ENCODE assay signal across 8 cellular contexts in genomic region chr1:15616704-15617172, GRCh38. TPM values are rescaled to one million over a fixed set of nuclear protein-coding genes. Genes with fewer than 3 reads are reported as not detected.
DNase-seq lines count a peak whose midpoint lies in the region; ATAC-seq and TF ChIP-seq lines count a peak whose summit lies in the region.

No MANE protein-coding gene starts in this region.

- peaks cover 42% of the 10 kb centered on the region for H3K4me1 Mint-ChIP-seq in activated CD4-positive, alpha-beta T cell treated with anti-CD3 and anti-CD28 coated beads for 36 hours
- H3K4me1 Mint-ChIP-seq in activated naive CD8-positive, alpha-beta T cell (ENCODE audit: low read depth) = peaks cover 40% of the 10 kb centered on the region

- peaks cover 4% of the 10 kb centered on the region for H3K36me3 ChIP-seq in iPS-15b (ENCODE audit: control insufficient read depth, insufficient read depth, low read length)
- H3K36me3 ChIP-seq in smooth muscle cell (ENCODE audit: low read depth) = no peaks in the 10 kb centered on the region

- peak overlapping the region; percentile 70 for H3K27ac ChIP-seq in smooth muscle cell (ENCODE audit: low read depth)

- H3K27me3 ChIP-seq in iPS-15b (ENCODE audit: control insufficient read depth, insufficient read depth, low read length) (no peaks in the 10 kb centered on the region), smooth muscle cell (ENCODE audit: low read depth) (no peaks in the 10 kb centered on the region)

- H3K4me2 ChIP-seq in smooth muscle cell = peak overlapping the region; percentile 85

- TF ChIP-seq CTCF in smooth muscle cell (IDR thresholded peaks at IDR 0.05; ENCODE audit: borderline replicate concordance, insufficient read depth, poor library complexity, severe bottlenecking) = no peak

- H4K20me1 ChIP-seq in smooth muscle cell (ENCODE audit: low read depth) = peaks cover 13% of the 10 kb centered on the region

- intact Hi-C loops in activated CD4-positive, alpha-beta T cell treated with anti-CD3 and anti-CD28 coated beads for 36 hours (cut with DNase I, micrococcal nuclease) = loop anchor here (1.0 to 5.0 kb wide), 22 partner anchors 13 to 1914 kb away; partner anchors contain the start of genes DNAJC16 (in 2 of the 2), PLEKHM2 (in 2 of the 2), SPEN (in 2 of the 2) and CPLANE2 (in 1 of the 2)

- peak; percentile 30 for ATAC-seq in activated CD4-positive, alpha-beta T cell treated with anti-CD3 and anti-CD28 coated beads for 36 hours
- ATAC-seq in HG03432 (IDR thresholded peaks at IDR 0.05; ENCODE audit: unreplicated experiment) = peak; percentile 14
- no peak for ATAC-seq in GM21528 (IDR thresholded peaks at IDR 0.05; ENCODE audit: low FRiP score, unreplicated experiment)

- no peak for DNase-seq in activated CD4-positive, alpha-beta T cell treated with anti-CD3 and anti-CD28 coated beads for 36 hours
- DNase-seq in activated CD4-positive, alpha-beta T cell treated with anti-CD3 and anti-CD28 coated beads, Interleukin-2, amount 50 U/mL, for 4 hours = no peak
- peak; percentile 17 for DNase-seq in smooth muscle cell (lab: John Stamatoyannopoulos, UW; ENCODE audit: unreplicated experiment)
- DNase-seq in NCI-H2171 (lab: John Stamatoyannopoulos, UW) = no peak

- peaks cover 27% of the 10 kb centered on the region for H3K79me2 ChIP-seq in smooth muscle cell (ENCODE audit: low read depth)

- H2AFZ ChIP-seq in smooth muscle cell (ENCODE audit: low read depth) = peak overlapping the region; percentile 70

- H3K4me3 ChIP-seq in iPS-15b (ENCODE audit: low read depth, low read length) (peak overlapping the region; percentile 70), smooth muscle cell (peak overlapping the region; percentile 60)

- H3K27me3 Mint-ChIP-seq in activated CD4-positive, alpha-beta T cell treated with anti-CD3 and anti-CD28 coated beads for 36 hours = no peaks in the 10 kb centered on the region
- H3K27me3 Mint-ChIP-seq in activated naive CD8-positive, alpha-beta T cell = no peaks in the 10 kb centered on the region

- H3K4me3 Mint-ChIP-seq in activated CD4-positive, alpha-beta T cell treated with anti-CD3 and anti-CD28 coated beads for 36 hours = peak overlapping the region; percentile 94
- H3K4me3 Mint-ChIP-seq in activated naive CD8-positive, alpha-beta T cell = peak overlapping the region; percentile 97

- CTCF ChIA-PET in activated CD4-positive, alpha-beta T cell treated with anti-CD3 and anti-CD28 coated beads for 36 hours (lab: Charles Lee) = interaction anchor here (0.6 to 0.7 kb wide), 2 partner anchors 21 to 39 kb away, joined by 4 to 5 read pairs; no protein-coding TSS in a partner anchor

- peaks cover 15% of the 10 kb centered on the region for H3K36me3 Mint-ChIP-seq in activated CD4-positive, alpha-beta T cell treated with anti-CD3 and anti-CD28 coated beads for 36 hours (ENCODE audit: low read depth)
- no peaks in the 10 kb centered on the region for H3K36me3 Mint-ChIP-seq in activated naive CD8-positive, alpha-beta T cell

- no peak overlapping the region for H3K9ac ChIP-seq in iPS-15b (ENCODE audit: low read depth, low read length)
- H3K9ac ChIP-seq in smooth muscle cell (ENCODE audit: low read depth) = peak overlapping the region; percentile 66

- H3K27ac Mint-ChIP-seq in activated CD4-positive, alpha-beta T cell treated with anti-CD3 and anti-CD28 coated beads for 36 hours = peak overlapping the region; percentile 90
- H3K27ac Mint-ChIP-seq in activated naive CD8-positive, alpha-beta T cell = peak overlapping the region; percentile 91

- POLR2A ChIA-PET in activated CD4-positive, alpha-beta T cell treated with anti-CD3 and anti-CD28 coated beads for 36 hours (lab: Charles Lee) = no interaction called here

- peaks cover 5% of the 10 kb centered on the region for H3F3A ChIP-seq in smooth muscle cell (ENCODE audit: low read depth)

- H3K4me1 ChIP-seq in iPS-15b (ENCODE audit: control insufficient read depth, insufficient read depth, low read length) (peaks cover 8% of the 10 kb centered on the region), smooth muscle cell (ENCODE audit: low read depth) (peaks cover 20% of the 10 kb centered on the region)

- WGBS in smooth muscle cell (ENCODE audit: low lambda C conversion rate) = 7% methylated on average over 12 of the region's 12 CpGs

- H3K9me3 ChIP-seq in iPS-15b (ENCODE audit: control insufficient read depth, insufficient read depth, low read length) = no peaks in the 10 kb centered on the region
- no peaks in the 10 kb centered on the region for H3K9me3 ChIP-seq in smooth muscle cell (replicated peaks; ENCODE audit: low read depth)

- H3K9me3 Mint-ChIP-seq in activated CD4-positive, alpha-beta T cell treated with anti-CD3 and anti-CD28 coated beads for 36 hours (ENCODE audit: low read depth) = no peaks in the 10 kb centered on the region
- H3K9me3 Mint-ChIP-seq in activated naive CD8-positive, alpha-beta T cell (ENCODE audit: low read depth) = no peaks in the 10 kb centered on the region

RNA-seq across cellular contexts. Expression of gene DDI2, which starts 0.5 kb away (rescaled TPM):
- 10 to 100 TPM; 30.2 to 34.0 TPM for total RNA-seq in activated CD4-positive, alpha-beta T cell treated with anti-CD3 and anti-CD28 coated beads for 36 hours
- 10.9 and 11.4 TPM in 2 replicates for total RNA-seq in smooth muscle cell
- 1.5 and 3.5 TPM in 2 replicates for polyA plus RNA-seq in smooth muscle cell

RNA-seq across cellular contexts. Expression of gene AGMAT, which starts 31.9 kb away (rescaled TPM):
- 10 to 100 TPM; 18.1 to 24.0 TPM for total RNA-seq in activated CD4-positive, alpha-beta T cell treated with anti-CD3 and anti-CD28 coated beads for 36 hours
- total RNA-seq in smooth muscle cell = 0.04 and 0.36 TPM in 2 replicates
- 0.11 and 0.56 TPM in 2 replicates for polyA plus RNA-seq in smooth muscle cell

Comparison
In these comparisons a context has a peak if more than half of its experiments do, and no peak if none do; other contexts are left out.
1. RNA of gene AGMAT, which starts 31.9 kb away (total RNA-seq): 18.1 to 24.0 TPM in activated CD4-positive, alpha-beta T cell treated with anti-CD3 and anti-CD28 coated beads for 36 hours; 0.04 to 0.36 TPM in smooth muscle cell; every median in the first group is over 10 times any median in the second.